8 cellular contexts compared by ENCODE assay signal in the genomic region with DNA sequence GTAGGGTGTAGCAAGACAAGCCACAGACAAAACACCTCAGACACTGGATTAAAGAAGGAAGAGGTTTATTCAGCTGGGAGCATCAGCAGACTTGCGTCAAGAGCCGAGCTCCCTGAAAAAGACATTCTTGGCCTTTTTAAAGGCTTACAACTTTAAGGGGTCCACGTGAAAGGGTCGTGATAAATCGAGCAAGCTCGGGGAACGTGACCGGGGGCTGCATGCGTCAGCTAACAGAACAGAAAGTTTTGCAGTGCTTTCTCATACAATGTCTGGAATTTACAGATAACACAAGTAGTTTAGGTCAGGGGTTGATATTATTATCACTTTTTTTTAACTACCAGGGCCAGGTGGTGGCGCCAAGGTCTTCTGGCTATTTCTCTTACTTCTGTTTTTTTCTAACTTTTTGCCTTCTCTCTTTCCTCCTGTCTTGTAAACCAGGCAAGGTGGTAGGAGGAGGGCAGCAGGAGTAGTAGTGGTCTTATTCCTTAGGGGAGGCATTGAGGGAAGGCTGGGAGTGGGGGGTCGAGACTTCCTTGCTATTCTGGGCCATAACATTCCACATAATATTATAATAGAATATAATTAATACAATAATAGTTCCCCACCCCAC. TPM values are rescaled to one million over a fixed set of nuclear protein-coding genes. Genes with fewer than 3 reads are reported as not detected.
DNase-seq lines count a peak whose midpoint lies in the region; ATAC-seq, FAIRE-seq and TF ChIP-seq lines count a peak whose summit lies in the region.

No MANE protein-coding gene starts in this region.

- peak overlapping the region; percentile 75 to 80 (median 80) for H3K27ac ChIP-seq in esophagus muscularis mucosa (replicated peaks in 1 of 4)
- peak overlapping the region; percentile 87 to 93 (median 90) for H3K27ac ChIP-seq in sigmoid colon

- TF ChIP-seq CTCF in GM20000 (IDR thresholded peaks at IDR 0.05; ENCODE audit: extremely low read depth, missing control alignments) (no peak), esophagus muscularis mucosa (IDR thresholded peaks at IDR 0.05) (no peak), sigmoid colon (IDR thresholded peaks at IDR 0.05) (no peak)

- no peaks in the 10 kb centered on the region for H3K9me3 ChIP-seq in esophagus muscularis mucosa
- no peaks in the 10 kb centered on the region for H3K9me3 ChIP-seq in sigmoid colon

- no peak for FAIRE-seq in RCC 7860 (lab: Jason Lieb, UNC)

- TF ChIP-seq POLR2A in esophagus muscularis mucosa (IDR thresholded peaks at IDR 0.05; ENCODE audit: low read depth) (no peak), sigmoid colon (IDR thresholded peaks at IDR 0.05) (no peak)

- no peak for ATAC-seq in HG03095 (IDR thresholded peaks at IDR 0.05; ENCODE audit: unreplicated experiment)

- DNase-seq in GM20000 (ENCODE audit: low spot score) (peak; percentile 58), RCC 7860 (ENCODE audit: low spot score) (peak; percentile 22), esophagus muscularis mucosa (ENCODE audit: extremely low spot score) (no peak), sigmoid colon (no peak), NCI-H1105 (lab: John Stamatoyannopoulos, UW) (no peak), NCI-H2227 (lab: John Stamatoyannopoulos, UW; ENCODE audit: unreplicated experiment) (no peak), NCI-H345 (lab: John Stamatoyannopoulos, UW) (no peak)

- H3K27me3 ChIP-seq in esophagus muscularis mucosa, result no peaks in the 10 kb centered on the region
- no peaks in the 10 kb centered on the region for H3K27me3 ChIP-seq in sigmoid colon

- TF ChIP-seq EP300 in esophagus muscularis mucosa (IDR thresholded peaks at IDR 0.05), result no peak
- no peak for TF ChIP-seq EP300 in sigmoid colon (IDR thresholded peaks at IDR 0.05)

- H3K36me3 ChIP-seq in esophagus muscularis mucosa, result no peaks in the 10 kb centered on the region
- no peaks in the 10 kb centered on the region for H3K36me3 ChIP-seq in sigmoid colon

- WGBS in esophagus muscularis mucosa, result 61% methylated on average over 11 of the region's 11 CpGs
- WGBS in sigmoid colon, 2 donors, result 53 to 71% methylated on average over 11 of the region's 11 CpGs

- H3K4me1 ChIP-seq in esophagus muscularis mucosa (peaks cover 21 to 67% (median 53%) of the 10 kb centered on the region in 4 donors), sigmoid colon (peaks cover 0 to 60% (median 51%) of the 10 kb centered on the region in 4 donors)

- peak overlapping the region; percentile 38 to 55 (median 46) for H3K4me3 ChIP-seq in esophagus muscularis mucosa
- H3K4me3 ChIP-seq in sigmoid colon, result peak overlapping the region in 3 of 4 donors; percentile 37 to 50 (median 45)

- intact Hi-C loops in esophagus muscularis mucosa (cut with DNase I) (no loop called here), sigmoid colon (cut with DNase I) (loop anchor here (10.0 kb wide), 1 partner anchor 195 kb away; no protein-coding TSS in a partner anchor)

RNA-seq across cellular contexts. Expression of gene ALDH3B1, which starts 0.6 kb away (rescaled TPM):
- 10 to 100 TPM; 10.6 to 17.2 (median 12.6) TPM for total RNA-seq in esophagus muscularis mucosa
- total RNA-seq in sigmoid colon, result 10 to 100 TPM in 3 of 4 donors, 1 to 10 TPM in 1; 9.4 to 14.7 (median 11.7) TPM
- polyA plus RNA-seq in sigmoid colon, result 10 to 100 TPM in 1 of 3 donors, 1 to 10 TPM in 2; 6.2 to 11.0 (median 7.8) TPM

RNA-seq across cellular contexts. Expression of gene UNC93B1, which starts 5.6 kb away (rescaled TPM):
- 10 to 100 TPM; 16.6 to 38.4 (median 31.6) TPM for total RNA-seq in esophagus muscularis mucosa
- total RNA-seq in sigmoid colon, result 10 to 100 TPM; 24.7 to 27.6 (median 25.6) TPM
- polyA plus RNA-seq in sigmoid colon, result 10 to 100 TPM; 11.4 to 52.7 (median 11.6) TPM

RNA-seq across cellular contexts. Expression of gene NDUFS8, which starts 21.0 kb away (rescaled TPM):
- total RNA-seq in esophagus muscularis mucosa (100 to 1,000 TPM; 178 to 271 (median 198) TPM), sigmoid colon (100 to 1,000 TPM; 174 to 255 (median 212) TPM)
- 100 to 1,000 TPM; 149 to 168 (median 164) TPM for polyA plus RNA-seq in sigmoid colon

RNA-seq across cellular contexts. Expression of gene TCIRG1, which starts 29.3 kb away (rescaled TPM):
- total RNA-seq in esophagus muscularis mucosa, result 100 to 1,000 TPM in 1 of 4 donors, 10 to 100 TPM in 3; 61.6 to 124 (median 81.4) TPM
- 100 to 1,000 TPM in 1 of 4 donors, 10 to 100 TPM in 3; 69.9 to 147 (median 81.9) TPM for total RNA-seq in sigmoid colon
- 100 to 1,000 TPM in 1 of 3 donors, 10 to 100 TPM in 2; 15.0 to 276 (median 23.6) TPM for polyA plus RNA-seq in sigmoid colon

Comparison
In these comparisons a context has a peak if more than half of its experiments do, and no peak if none do; other contexts are left out.
1. DNase-seq: peak in GM20000 (single experiment) and RCC 7860 (single experiment); none in esophagus muscularis mucosa (single experiment), sigmoid colon (single experiment), NCI-H1105 (single experiment), NCI-H2227 (single experiment) and NCI-H345 (single experiment).